Comparison of ENCODE assay signal across 20 cellular contexts in genomic region chr12:45895961-45896360, GRCh38.
"Had no signal": no experiment of that assay in that cellular context is flagged by ENCODE, and none has a peak within 500 bp of the region (broad histone marks: within the 10 kb centered on the region; RNA-seq: fewer than 3 reads in every experiment).

No MANE protein-coding gene starts in this region.

- H3K4me1 ChIP-seq: colonic mucosa, esophagus muscularis mucosa, foreskin keratinocyte, gastroesophageal sphincter, lower lobe of right lung, prostate gland, right atrium auricular region, sigmoid colon, stomach, thyroid gland had no signal

- FAIRE-seq: endothelial cell of umbilical vein, keratinocyte had no signal

- H3K27ac ChIP-seq: colonic mucosa, esophagus muscularis mucosa, foreskin keratinocyte, gastroesophageal sphincter, lower lobe of right lung, prostate gland, right atrium auricular region, sigmoid colon, stomach, thyroid gland had no signal

- ATAC-seq: foreskin keratinocyte; gastroesophageal sphincter; left ventricle myocardium superior; lower lobe of right lung; stimulated activated effector memory CD8-positive, alpha-beta T cell treated with anti-CD3 and anti-CD28 coated beads, Interleukin-12 subunit alpha, Interleukin-12 subunit beta, amount 100 ng/mL, for 72 hours had no signal

- H3K4me3 ChIP-seq: colonic mucosa, esophagus muscularis mucosa, gastroesophageal sphincter, lower lobe of right lung, prostate gland, right atrium auricular region, sigmoid colon, stomach, thyroid gland had no signal

- H3K9me3 ChIP-seq: colonic mucosa, esophagus muscularis mucosa, gastroesophageal sphincter, lower lobe of right lung, prostate gland, right atrium auricular region, sigmoid colon, stomach, thyroid gland had no signal

- DNase-seq: colonic mucosa; effector CD8-positive, alpha-beta T cell; foreskin keratinocyte; hypothalamus; left ventricle myocardium superior; lower lobe of right lung; nucleus accumbens; sigmoid colon; stimulated activated CD4-positive, alpha-beta T cell treated with anti-CD3 and anti-CD28 coated beads, Interleukin-2, amount 100 ng/mL, for 24 hours; stimulated activated CD4-positive, alpha-beta T cell treated with anti-CD3 and anti-CD28 coated beads, Interleukin-4, amount 100 ng/mL, for 24 hours; stimulated activated naive CD4-positive, alpha-beta T cell treated with Interleukin-2 at 50 U/mL for 16 hours; stomach; thyroid gland had no signal

- H3K27me3 ChIP-seq: colonic mucosa, esophagus muscularis mucosa, foreskin keratinocyte, gastroesophageal sphincter, right atrium auricular region, sigmoid colon, stomach, thyroid gland had no signal
